Comparison of ENCODE assay signal across 35 cellular contexts in the genomic region with DNA sequence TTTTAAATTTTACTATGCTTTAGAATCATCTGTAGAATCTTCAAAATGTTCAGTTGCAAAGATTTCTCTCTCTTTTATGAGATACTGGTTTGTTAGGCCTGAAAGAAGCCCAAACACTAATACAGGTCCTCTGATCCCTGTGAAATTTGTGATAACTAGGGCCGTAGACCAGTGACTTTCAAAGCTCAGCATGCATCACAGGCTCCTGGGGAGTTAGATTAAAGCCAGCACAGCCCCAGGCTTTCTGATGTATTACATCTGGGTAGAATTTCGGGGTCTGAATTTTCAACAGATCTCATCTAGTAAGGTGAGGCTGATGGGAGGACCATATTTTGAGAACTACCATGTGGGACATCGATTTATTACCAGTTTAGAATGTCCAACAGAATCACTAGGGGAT.
"Had no signal": no experiment of that assay in that cellular context is flagged by ENCODE, and none has a peak within 500 bp of the region (broad histone marks: within the 10 kb centered on the region; RNA-seq: fewer than 3 reads in every experiment).

No MANE protein-coding gene starts in this region.

- H3K36me3 Mint-ChIP-seq: activated naive CD8-positive, alpha-beta T cell treated with anti-CD3 and anti-CD28 coated beads for 36 hours had no signal

- DNase-seq: activated CD4-positive, alpha-beta T cell treated with anti-CD3 and anti-CD28 coated beads for 1 hour; activated CD4-positive, alpha-beta T cell treated with anti-CD3 and anti-CD28 coated beads for 36 hours; activated CD4-positive, alpha-beta T cell treated with anti-CD3 and anti-CD28 coated beads for 48 hours; activated CD4-positive, alpha-beta T cell treated with anti-CD3 and anti-CD28 coated beads, Interleukin-2, amount 10 ng/mL, durations not matched to agents 7 days and 5 days; activated CD4-positive, alpha-beta T cell treated with anti-CD3 and anti-CD28 coated beads, Interleukin-2, amount 50 U/mL, for 48 hours; activated CD4-positive, CD25-positive, alpha-beta regulatory T cell; activated CD8-positive, alpha-beta memory T cell treated with anti-CD3 and anti-CD28 coated beads, Interleukin-2, amount 50 U/mL, for 4 hours; activated CD8-positive, alpha-beta T cell treated with anti-CD3 and anti-CD28 coated beads for 36 hours; activated effector memory CD4-positive, alpha-beta T cell treated with anti-CD3 and anti-CD28 coated beads, Interleukin-2, amount 50 U/mL, for 16 hours; activated gamma-delta T cell treated with Interleukin-2 at 50 U/mL for 16 hours; activated naive CD4-positive, alpha-beta T cell; activated naive CD4-positive, alpha-beta T cell treated with anti-CD3 and anti-CD28 coated beads for 36 hours; activated naive CD4-positive, alpha-beta T cell treated with anti-CD3 and anti-CD28 coated beads, Interleukin-2, amount 50 U/mL, for 16 hours; activated naive CD8-positive, alpha-beta T cell treated with anti-CD3 and anti-CD28 coated beads for 36 hours; activated T-cell treated with anti-CD3 and anti-CD28 coated beads for 4 hours; activated T-cell treated with anti-CD3 and anti-CD28 coated beads, Interleukin-2, amount 50 U/mL, for 1 hour; activated T-cell treated with anti-CD3 and anti-CD28 coated beads, Interleukin-2, amount 50 U/mL, for 4 hours; activated T-cell treated with anti-CD3 and anti-CD28 coated beads, Interleukin-2, amount 50 U/mL, for 72 hours; adrenal gland; amniotic stem cell; aorta; body of pancreas; brain microvascular endothelial cell; central memory CD4-positive, alpha-beta T cell; T-helper 1 cell; T-helper 2 cell; T-helper 9 cell had no signal

- ATAC-seq: activated CD4-positive, alpha-beta T cell treated with anti-CD3 and anti-CD28 coated beads for 36 hours; activated CD4-positive, CD25-positive, alpha-beta regulatory T cell treated with anti-CD3 and anti-CD28 coated beads, Interleukin-2, amount 50 U/mL, for 24 hours; activated CD8-positive, alpha-beta T cell treated with anti-CD3 and anti-CD28 coated beads for 36 hours; activated naive CD4-positive, alpha-beta T cell treated with anti-CD3 and anti-CD28 coated beads, Interleukin-2, amount 50 U/mL, for 72 hours; activated T-cell treated with anti-CD3 and anti-CD28 coated beads, Interleukin-2, amount 50 U/mL, for 4 hours; activated T-cell treated with anti-CD3 and anti-CD28 coated beads, Interleukin-2, amount 50 U/mL, for 72 hours; activated T-helper 17 cell treated with anti-CD3 and anti-CD28 coated beads, Interleukin-2, amount 50 U/mL, for 72 hours; body of pancreas had no signal

- H3K4me3 Mint-ChIP-seq: activated CD4-positive, alpha-beta T cell treated with anti-CD3 and anti-CD28 coated beads for 36 hours; activated CD4-positive, alpha-beta T cell treated with anti-CD3 and anti-CD28 coated beads, Interleukin-2, amount 10 ng/mL, durations not matched to agents 7 days and 5 days; activated CD8-positive, alpha-beta T cell treated with anti-CD3 and anti-CD28 coated beads for 36 hours; activated naive CD4-positive, alpha-beta T cell treated with anti-CD3 and anti-CD28 coated beads for 36 hours; activated naive CD8-positive, alpha-beta T cell treated with anti-CD3 and anti-CD28 coated beads for 36 hours; activated T-cell treated with anti-CD3 and anti-CD28 coated beads, Interleukin-2, amount 50 U/mL, for 4 hours; activated T-cell treated with anti-CD3 and anti-CD28 coated beads, Interleukin-2, amount 50 U/mL, for 72 hours; activated T-helper 1 cell treated with anti-CD3 and anti-CD28 coated beads, Interleukin-12 subunit alpha, Interleukin-12 subunit beta, Interleukin-2, Interleukin-4 antibody, amounts not matched to agents 30 ng/mL and 10 ng/mL and 1 ng/mL, durations not matched to agents 14 hours and 24 hours and 36 hours; activated T-helper 17 cell treated with anti-CD3 and anti-CD28 coated beads, Interleukin-2, amount 50 U/mL, for 72 hours; T-helper 1 cell treated with Interleukin-12 subunit alpha and Interleukin-12 subunit beta and Interleukin-4 antibody, amounts not matched to agents 30 μg/mL and 1 μg/mL, for 36 hours; T-helper 2 cell treated with Interferon-gamma antibody and Interleukin-4, amounts not matched to agents 5 μg/mL and 100 μg/mL, for 36 hours had no signal

- H3K27me3 Mint-ChIP-seq: activated CD4-positive, alpha-beta T cell treated with anti-CD3 and anti-CD28 coated beads for 36 hours; activated CD4-positive, alpha-beta T cell treated with anti-CD3 and anti-CD28 coated beads, Interleukin-2, amount 10 ng/mL, durations not matched to agents 7 days and 5 days; activated CD8-positive, alpha-beta T cell treated with anti-CD3 and anti-CD28 coated beads for 36 hours; activated naive CD8-positive, alpha-beta T cell treated with anti-CD3 and anti-CD28 coated beads for 36 hours; activated T-helper 17 cell treated with anti-CD3 and anti-CD28 coated beads, Interleukin-2, amount 50 U/mL, for 72 hours had no signal

- H3K27ac ChIP-seq: adrenal gland, body of pancreas, brain microvascular endothelial cell, breast epithelium, VCaP had no signal

- H3K27me3 ChIP-seq: adrenal gland, body of pancreas, brain microvascular endothelial cell, breast epithelium had no signal

- H3K4me1 Mint-ChIP-seq: activated CD4-positive, alpha-beta T cell treated with anti-CD3 and anti-CD28 coated beads for 36 hours; activated CD4-positive, alpha-beta T cell treated with anti-CD3 and anti-CD28 coated beads, Interleukin-2, amount 10 ng/mL, durations not matched to agents 7 days and 5 days; activated naive CD8-positive, alpha-beta T cell treated with anti-CD3 and anti-CD28 coated beads for 36 hours; activated T-helper 17 cell treated with anti-CD3 and anti-CD28 coated beads, Interleukin-2, amount 50 U/mL, for 72 hours had no signal

- H3K9me3 ChIP-seq: adrenal gland, body of pancreas, breast epithelium had no signal

- H3K4me3 ChIP-seq: adrenal gland, body of pancreas, breast epithelium had no signal

- H3K36me3 ChIP-seq: adrenal gland, brain microvascular endothelial cell, breast epithelium had no signal

- H3K4me1 ChIP-seq: adrenal gland, body of pancreas, breast epithelium had no signal

- H3K27ac Mint-ChIP-seq: activated CD4-positive, alpha-beta T cell treated with anti-CD3 and anti-CD28 coated beads for 36 hours; activated CD4-positive, alpha-beta T cell treated with anti-CD3 and anti-CD28 coated beads, Interleukin-2, amount 10 ng/mL, durations not matched to agents 7 days and 5 days; activated CD8-positive, alpha-beta T cell treated with anti-CD3 and anti-CD28 coated beads for 36 hours; activated naive CD4-positive, alpha-beta T cell treated with anti-CD3 and anti-CD28 coated beads for 36 hours; activated naive CD4-positive, alpha-beta T cell treated with anti-CD3 and anti-CD28 coated beads, Interleukin-2, amount 50 U/mL, for 72 hours; activated naive CD8-positive, alpha-beta T cell treated with anti-CD3 and anti-CD28 coated beads for 36 hours; activated T-cell treated with anti-CD3 and anti-CD28 coated beads, Interleukin-2, amount 50 U/mL, for 72 hours; activated T-helper 1 cell treated with anti-CD3 and anti-CD28 coated beads, Interleukin-12 subunit alpha, Interleukin-12 subunit beta, Interleukin-2, Interleukin-4 antibody, amounts not matched to agents 30 ng/mL and 10 ng/mL and 1 ng/mL, durations not matched to agents 14 hours and 24 hours and 36 hours; activated T-helper 17 cell treated with anti-CD3 and anti-CD28 coated beads, Interleukin-2, amount 50 U/mL, for 72 hours; T-helper 1 cell treated with Interleukin-12 subunit alpha and Interleukin-12 subunit beta and Interleukin-4 antibody, amounts not matched to agents 30 μg/mL and 1 μg/mL, for 36 hours; T-helper 2 cell treated with Interferon-gamma antibody and Interleukin-4, amounts not matched to agents 5 μg/mL and 100 μg/mL, for 36 hours had no signal
